1 cellular context compared by ENCODE assay signal in the genomic region with DNA sequence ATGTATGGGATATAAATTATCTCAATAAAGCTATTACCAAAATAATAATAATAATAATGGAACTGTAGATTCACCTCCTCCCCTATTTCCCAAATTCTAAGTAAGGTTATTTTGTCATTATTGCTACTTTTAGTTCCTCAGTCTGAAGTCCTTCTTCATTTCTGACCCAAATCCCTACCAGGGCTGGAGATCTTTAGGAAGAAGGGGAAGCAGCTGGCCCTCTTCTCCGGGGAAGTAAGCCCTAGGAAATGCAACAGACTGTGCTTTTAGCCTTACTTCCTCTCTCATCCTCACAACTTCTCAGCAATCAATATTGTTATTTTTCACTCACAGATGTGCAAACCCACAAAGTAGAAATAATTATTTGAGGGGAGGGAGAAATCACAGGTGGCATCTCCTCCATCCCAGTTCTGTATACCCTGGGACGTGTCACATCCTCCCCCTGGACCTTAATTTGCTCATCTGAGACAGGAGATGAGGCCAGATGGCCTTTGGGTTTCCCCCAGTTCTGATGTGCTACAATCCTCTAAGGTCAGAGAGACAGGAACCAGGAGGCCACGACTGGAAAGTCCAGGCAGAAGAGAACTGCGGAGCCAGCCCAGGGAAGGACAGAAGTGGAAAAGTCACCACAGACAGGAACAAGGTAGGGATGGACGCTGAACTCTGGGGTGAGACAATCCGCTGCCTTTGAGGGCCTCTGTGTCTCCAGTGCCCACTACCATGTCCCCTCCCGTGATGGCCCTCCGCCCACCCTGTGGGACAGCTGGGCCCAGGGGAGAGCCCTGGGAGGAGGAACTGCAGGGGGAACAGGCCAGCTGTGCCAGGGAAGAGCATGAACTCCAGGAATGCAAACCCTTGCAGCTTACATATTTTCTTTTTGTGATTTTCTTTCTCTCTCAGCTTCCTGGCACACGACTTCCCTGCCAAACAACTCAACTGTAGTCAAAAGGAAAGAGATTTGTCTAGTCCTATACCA.
TF ChIP-seq lines count a peak whose summit lies in the region.

No MANE protein-coding gene starts in this region.

TF ChIP-seq in SK-N-SH treated with all-trans-retinoic acid at 6 μM for 48 hours, 23 proteins besides CTCF, POLR2A, EP300 and RAD21 (continued from another document):
- TF ChIP-seq, protein P1, sequence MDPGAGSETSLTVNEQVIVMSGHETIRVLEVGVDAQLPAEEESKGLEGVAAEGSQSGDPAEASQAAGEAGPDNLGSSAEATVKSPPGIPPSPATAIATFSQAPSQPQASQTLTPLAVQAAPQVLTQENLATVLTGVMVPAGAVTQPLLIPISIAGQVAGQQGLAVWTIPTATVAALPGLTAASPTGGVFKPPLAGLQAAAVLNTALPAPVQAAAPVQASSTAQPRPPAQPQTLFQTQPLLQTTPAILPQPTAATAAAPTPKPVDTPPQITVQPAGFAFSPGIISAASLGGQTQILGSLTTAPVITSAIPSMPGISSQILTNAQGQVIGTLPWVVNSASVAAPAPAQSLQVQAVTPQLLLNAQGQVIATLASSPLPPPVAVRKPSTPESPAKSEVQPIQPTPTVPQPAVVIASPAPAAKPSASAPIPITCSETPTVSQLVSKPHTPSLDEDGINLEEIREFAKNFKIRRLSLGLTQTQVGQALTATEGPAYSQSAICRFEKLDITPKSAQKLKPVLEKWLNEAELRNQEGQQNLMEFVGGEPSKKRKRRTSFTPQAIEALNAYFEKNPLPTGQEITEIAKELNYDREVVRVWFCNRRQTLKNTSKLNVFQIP (CRISPR knock-in tag; IDR thresholded peaks at IDR 0.05; ENCODE audit: borderline replicate concordance, low read depth), result no peak
- TF ChIP-seq ZFP3 (CRISPR knock-in tag; IDR thresholded peaks at IDR 0.05), result no peak
- TF ChIP-seq ISL1 (CRISPR knock-in tag; IDR thresholded peaks at IDR 0.05), result no peak
